ENCODE assay signal across 8 cellular contexts in genomic region chr22:31561238-31561887, GRCh38.
DNase-seq lines count a peak whose midpoint lies in the region; ATAC-seq and TF ChIP-seq lines count a peak whose summit lies in the region.

No MANE protein-coding gene starts in this region.

- no peaks in the 10 kb centered on the region for H3K9me3 Mint-ChIP-seq in activated CD8-positive, alpha-beta memory T cell treated with anti-CD3 and anti-CD28 coated beads, Interleukin-2, amount 10 ng/mL, durations not matched to agents 7 days and 5 days (ENCODE audit: low read depth)

- H3K4me3 Mint-ChIP-seq in activated CD8-positive, alpha-beta memory T cell treated with anti-CD3 and anti-CD28 coated beads, Interleukin-2, amount 10 ng/mL, durations not matched to agents 7 days and 5 days = no peak overlapping the region

- no peaks in the 10 kb centered on the region for H3K27me3 Mint-ChIP-seq in activated CD8-positive, alpha-beta memory T cell treated with anti-CD3 and anti-CD28 coated beads, Interleukin-2, amount 10 ng/mL, durations not matched to agents 7 days and 5 days

- H3K27ac Mint-ChIP-seq in activated CD8-positive, alpha-beta memory T cell treated with anti-CD3 and anti-CD28 coated beads, Interleukin-2, amount 10 ng/mL, durations not matched to agents 7 days and 5 days = peak overlapping the region; percentile 45

- intact Hi-C loops in mucosa of descending colon (cut with DNase I, micrococcal nuclease) = loop anchor here in 1 of 2 donors (5.0 kb wide), 1 partner anchor 71 kb away; no protein-coding TSS in a partner anchor

- H3K36me3 ChIP-seq in BE2C = no peaks in the 10 kb centered on the region; the same call in 1 of the 2 replicates
- H3K36me3 ChIP-seq in mucosa of descending colon (ENCODE audit: low read depth) = no peaks in the 10 kb centered on the region

- H3K4me3 ChIP-seq in BE2C (ENCODE audit: low read depth, low read length) (no peak overlapping the region), epithelial cell of esophagus (ENCODE audit: low read length) (no peak overlapping the region), mucosa of descending colon (no peak overlapping the region)

- POLR2A ChIA-PET in HEK293T (lab: Yijun Ruan, JAX) = interaction anchor here (0.9 to 1.0 kb wide), 2 partner anchors 69 to 70 kb away, joined by 3 read pairs; no protein-coding TSS in a partner anchor

- peaks cover 2% of the 10 kb centered on the region for H3K4me1 Mint-ChIP-seq in activated CD8-positive, alpha-beta memory T cell treated with anti-CD3 and anti-CD28 coated beads, Interleukin-2, amount 10 ng/mL, durations not matched to agents 7 days and 5 days

- no peaks in the 10 kb centered on the region for H3K27me3 ChIP-seq in BE2C

- no peaks in the 10 kb centered on the region for H3K4me1 ChIP-seq in BE2C
- no peaks in the 10 kb centered on the region for H3K4me1 ChIP-seq in mucosa of descending colon (ENCODE audit: low read depth)

- CTCF ChIA-PET in HEK293T (lab: Yijun Ruan, JAX) = interaction anchor here (0.8 to 1.6 kb wide), 2 partner anchors 10 to 52 kb away, joined by 4 read pairs; no protein-coding TSS in a partner anchor
- CTCF ChIA-PET in activated CD8-positive, alpha-beta memory T cell treated with anti-CD3 and anti-CD28 coated beads, Interleukin-2, amount 10 ng/mL, durations not matched to agents 7 days and 5 days (lab: Charles Lee) = interaction anchor here (0.8 to 3.4 kb wide), 8 partner anchors 9 to 409 kb away, joined by 3 to 24 read pairs (median 4); no protein-coding TSS in a partner anchor

- DNase-seq in BE2C (peak; percentile 89), HEK293T (ENCODE audit: extremely low spot score) (peak; percentile 89), NCI-H69 (lab: John Stamatoyannopoulos, UW) (peak; percentile 88), epithelial cell of esophagus (ENCODE audit: low read depth) (peak; percentile 86), mucosa of descending colon (peak; percentile 69 to 90 (median 86))
- DNase-seq in activated CD8-positive, alpha-beta memory T cell treated with anti-CD3 and anti-CD28 coated beads, Interleukin-2, amount 10 ng/mL, durations not matched to agents 7 days and 5 days = peak; percentile 69
- peak; percentile 70 for DNase-seq in stimulated activated naive CD8-positive, alpha-beta T cell treated with anti-CD3 and anti-CD28 coated beads, Interleukin-15, Interleukin-2, amounts not matched to agents 100 U/mL and 50 U/mL, for 24 hours

- peaks cover 29% of the 10 kb centered on the region for H3K36me3 Mint-ChIP-seq in activated CD8-positive, alpha-beta memory T cell treated with anti-CD3 and anti-CD28 coated beads, Interleukin-2, amount 10 ng/mL, durations not matched to agents 7 days and 5 days

- peak; percentile 94 for TF ChIP-seq CTCF in BE2C (IDR thresholded peaks at IDR 0.05; ENCODE audit: low read depth, low read length)
- TF ChIP-seq CTCF in epithelial cell of esophagus (IDR thresholded peaks at IDR 0.05; ENCODE audit: insufficient read depth, low read depth, low read length, missing control alignments) = peak; percentile 95
- peak; percentile 41 for TF ChIP-seq CTCF in mucosa of descending colon (IDR thresholded peaks at IDR 0.05)

- ATAC-seq in activated CD8-positive, alpha-beta memory T cell treated with anti-CD3 and anti-CD28 coated beads, Interleukin-2, amount 10 ng/mL, durations not matched to agents 7 days and 5 days = peak; percentile 89
- peak; percentile 100 for ATAC-seq in mucosa of descending colon
- peak; percentile 85 for ATAC-seq in stimulated activated naive CD8-positive, alpha-beta T cell treated with anti-CD3 and anti-CD28 coated beads, Interleukin-15, Interleukin-2, amounts not matched to agents 100 U/mL and 50 U/mL, for 24 hours
- ATAC-seq in HG03175 (IDR thresholded peaks at IDR 0.05; ENCODE audit: unreplicated experiment) = no peak

- H3K9me3 ChIP-seq in BE2C (no peaks in the 10 kb centered on the region), mucosa of descending colon (no peaks in the 10 kb centered on the region)

TF ChIP-seq in HEK293T, 16 proteins besides CTCF, POLR2A, EP300 and RAD21:
- no peak for TF ChIP-seq CTBP1 (IDR thresholded peaks at IDR 0.05; ENCODE audit: borderline replicate concordance)
- TF ChIP-seq BHLHE40 (IDR thresholded peaks at IDR 0.05; ENCODE audit: borderline replicate concordance) = no peak
- no peak for TF ChIP-seq FOXK2 (IDR thresholded peaks at IDR 0.05)
- 0 out of 2 replicates have a peak, but pooled peaks have one; percentile 36 for TF ChIP-seq ARNT (IDR thresholded peaks at IDR 0.05)

Comparison
In these comparisons a context has a peak if more than half of its experiments do, and no peak if none do; other contexts are left out.
1. CTCF ChIP-seq: peak in every context shown above with its lines; median percentile 95 in epithelial cell of esophagus; 94 in BE2C; 41 in mucosa of descending colon.